Comparison of ENCODE assay signal across 1 cellular context in genomic region chr17:80832888-80833583, GRCh38.
A peak's percentile ranks its signal among the peaks of the same experiment; 100 is the strongest.
TF ChIP-seq lines count a peak whose summit lies in the region.

No MANE protein-coding gene starts in this region.

TF ChIP-seq in GM12878, 131 proteins besides CTCF, POLR2A, EP300 and RAD21 (continued from another document and continues in another):
- peak; percentile 97 for TF ChIP-seq RELB (IDR thresholded peaks at IDR 0.05; ENCODE audit: low read depth)
- 0 out of 2 replicates have a peak, but pooled peaks have one; percentile 39 for TF ChIP-seq GATAD2B (conservative IDR thresholded peaks at IDR 0.05; ENCODE audit: low read depth)
- TF ChIP-seq HDAC2 (IDR thresholded peaks at IDR 0.05), result no peak
- peak; percentile 86 to 92 for TF ChIP-seq BHLHE40 (IDR thresholded peaks at IDR 0.05; ENCODE audit: borderline replicate concordance in 1 of 2, low read depth in 2 of 2, low read length in 1 of 2)
- peak; percentile 70; the same call in 2 of the 3 replicates for TF ChIP-seq POU2F2 (IDR thresholded peaks at IDR 0.05; ENCODE audit: borderline replicate concordance, low read depth, low read length)
- TF ChIP-seq MTA2 (IDR thresholded peaks at IDR 0.05; ENCODE audit: low read depth), result peak; percentile 77
- TF ChIP-seq USF2 (IDR thresholded peaks at IDR 0.05; ENCODE audit: borderline replicate concordance, low read depth, low read length), result no peak
- 0 out of 2 replicates have a peak, but pooled peaks have one; percentile 55 for TF ChIP-seq ZNF207 (IDR thresholded peaks at IDR 0.05; ENCODE audit: borderline replicate concordance)
- TF ChIP-seq DPF2 (IDR thresholded peaks at IDR 0.05), result peak; percentile 92
- TF ChIP-seq JUND (IDR thresholded peaks at IDR 0.05; ENCODE audit: low read depth, low read length), result 0 out of 2 replicates have a peak, but pooled peaks have one; percentile 31
- TF ChIP-seq NR2F1 (conservative IDR thresholded peaks at IDR 0.05), result peak; percentile 38; the same call in 1 of the 2 replicates
- peak; percentile 59 for TF ChIP-seq RELA (IDR thresholded peaks at IDR 0.05; ENCODE audit: borderline replicate concordance, partially characterized antibody)
- TF ChIP-seq FOS (IDR thresholded peaks at IDR 0.05; ENCODE audit: borderline replicate concordance, extremely low read depth, insufficient read length), result no peak
- no peak for TF ChIP-seq ZSCAN29 (IDR thresholded peaks at IDR 0.05)
- TF ChIP-seq SUZ12 (IDR thresholded peaks at IDR 0.05; ENCODE audit: unreplicated experiment), result no peak
- no peak for TF ChIP-seq SPI1 (IDR thresholded peaks at IDR 0.05; ENCODE audit: borderline replicate concordance, insufficient read depth, low read depth, low read length)
- TF ChIP-seq NFYA (IDR thresholded peaks at IDR 0.05; ENCODE audit: borderline replicate concordance, low read depth, low read length), result no peak
- peak; percentile 44; the same call in 1 of the 2 replicates for TF ChIP-seq NKRF (conservative IDR thresholded peaks at IDR 0.05)
- TF ChIP-seq ZNF217 (IDR thresholded peaks at IDR 0.05), result no peak; the same call in 1 of the 2 replicates
- TF ChIP-seq WRNIP1 (IDR thresholded peaks at IDR 0.05; ENCODE audit: borderline replicate concordance, low read depth, low read length), result no peak
- no peak for TF ChIP-seq CEBPB (IDR thresholded peaks at IDR 0.05; ENCODE audit: borderline replicate concordance in 1 of 2, low read depth in 2 of 2, low read length in 2 of 2)
- TF ChIP-seq LARP7 (IDR thresholded peaks at IDR 0.05), result peak; percentile 31; the same call in 1 of the 2 replicates
- no peak for TF ChIP-seq SREBF1 (IDR thresholded peaks at IDR 0.05; ENCODE audit: low read length)
- peak; percentile 57; the same call in 1 of the 2 replicates for TF ChIP-seq MEF2A (IDR thresholded peaks at IDR 0.05; ENCODE audit: insufficient read depth, low read depth, low read length)
- no peak for TF ChIP-seq ZBED1 (IDR thresholded peaks at IDR 0.05; ENCODE audit: borderline replicate concordance)
- TF ChIP-seq SMC3 (IDR thresholded peaks at IDR 0.05; ENCODE audit: borderline replicate concordance, low read length), result peak; percentile 33; the same call in 1 of the 2 replicates
- TF ChIP-seq ESRRA (IDR thresholded peaks at IDR 0.05; ENCODE audit: low read length), result no peak
- no peak for TF ChIP-seq RAD51 (IDR thresholded peaks at IDR 0.05)
- TF ChIP-seq SMAD5 (IDR thresholded peaks at IDR 0.05; ENCODE audit: low read depth), result no peak
- peak; percentile 56 for TF ChIP-seq SKIL (IDR thresholded peaks at IDR 0.05; ENCODE audit: low read depth, poor library complexity, severe bottlenecking)
- no peak for TF ChIP-seq NFXL1 (IDR thresholded peaks at IDR 0.05; ENCODE audit: borderline replicate concordance)
- no peak for TF ChIP-seq USF1 (IDR thresholded peaks at IDR 0.05; ENCODE audit: borderline replicate concordance, extremely low read length, insufficient read depth, low read depth, low read length)
- no peak for TF ChIP-seq SREBF2 (IDR thresholded peaks at IDR 0.05; ENCODE audit: low read length)
- TF ChIP-seq STAT1 (conservative IDR thresholded peaks at IDR 0.05), result no peak
- TF ChIP-seq TARDBP (IDR thresholded peaks at IDR 0.05; ENCODE audit: borderline replicate concordance), result no peak
- TF ChIP-seq EGR1 (IDR thresholded peaks at IDR 0.05; ENCODE audit: borderline replicate concordance in 1 of 2, low read depth in 2 of 2, low read length in 2 of 2), result no peak
- TF ChIP-seq ATF7 (IDR thresholded peaks at IDR 0.05; ENCODE audit: low read depth), result peak; percentile 93
- no peak for TF ChIP-seq ZZZ3 (IDR thresholded peaks at IDR 0.05; ENCODE audit: control insufficient read depth, insufficient read length, low read depth)
- TF ChIP-seq POLR2AphosphoS2 (IDR thresholded peaks at IDR 0.05; ENCODE audit: low read depth, low read length), result peak; percentile 38; the same call in 1 of the 2 replicates
- no peak; the same call in 1 of the 2 replicates for TF ChIP-seq MTA3 (IDR thresholded peaks at IDR 0.05; ENCODE audit: borderline replicate concordance, low read length)
- TF ChIP-seq IKZF1 (conservative IDR thresholded peaks at IDR 0.05), result peak; percentile 93
- no peak for TF ChIP-seq CBX3 (IDR thresholded peaks at IDR 0.05; ENCODE audit: borderline replicate concordance, low read depth)
- TF ChIP-seq BACH1 (IDR thresholded peaks at IDR 0.05; ENCODE audit: borderline replicate concordance), result no peak; the same call in 1 of the 2 replicates
- no peak for TF ChIP-seq NR2C1 (IDR thresholded peaks at IDR 0.05)
- no peak for TF ChIP-seq TCF7 (IDR thresholded peaks at IDR 0.05; ENCODE audit: borderline replicate concordance)
- no peak for TF ChIP-seq ZNF622 (IDR thresholded peaks at IDR 0.05)
- TF ChIP-seq RUNX3 (IDR thresholded peaks at IDR 0.05; ENCODE audit: low read length), result peak; percentile 81
- no peak for TF ChIP-seq GABPA (IDR thresholded peaks at IDR 0.05; ENCODE audit: low read depth)
- peak; percentile 26 for TF ChIP-seq SP1 (IDR thresholded peaks at IDR 0.05; ENCODE audit: low read depth, low read length)
- TF ChIP-seq PRDM15 (CRISPR knock-in tag; IDR thresholded peaks at IDR 0.05), result no peak
- no peak for TF ChIP-seq SIN3A (IDR thresholded peaks at IDR 0.05; ENCODE audit: low read depth, low read length)
- TF ChIP-seq IRF3 (IDR thresholded peaks at IDR 0.05), result no peak
- 0 out of 2 replicates have a peak, but pooled peaks have one; percentile 31 for TF ChIP-seq CREB1 (IDR thresholded peaks at IDR 0.05; ENCODE audit: low read depth)
- TF ChIP-seq NRF1 (conservative IDR thresholded peaks at IDR 0.05; ENCODE audit: low read depth, low read length), result no peak
- TF ChIP-seq POLR2AphosphoS5 (IDR thresholded peaks at IDR 0.05; ENCODE audit: low read length), result peak; percentile 81
- no peak for TF ChIP-seq KAT2A (conservative IDR thresholded peaks at IDR 0.05; ENCODE audit: control insufficient read depth, low read depth, low read length)
- no peak for TF ChIP-seq RB1 (IDR thresholded peaks at IDR 0.05; ENCODE audit: borderline replicate concordance)
- TF ChIP-seq JUNB (IDR thresholded peaks at IDR 0.05), result peak; percentile 59; the same call in 1 of the 2 replicates
- TF ChIP-seq CHD1 (IDR thresholded peaks at IDR 0.05; ENCODE audit: low read depth, low read length), result no peak
- TF ChIP-seq FOXK2 (IDR thresholded peaks at IDR 0.05), result no peak
- TF ChIP-seq CREM (IDR thresholded peaks at IDR 0.05; ENCODE audit: low read depth), result peak; percentile 75
- no peak for TF ChIP-seq KDM1A (IDR thresholded peaks at IDR 0.05; ENCODE audit: borderline replicate concordance)
- TF ChIP-seq PML (IDR thresholded peaks at IDR 0.05; ENCODE audit: low read length), result 0 out of 2 replicates have a peak, but pooled peaks have one; percentile 46
- TF ChIP-seq TAF1 (IDR thresholded peaks at IDR 0.05; ENCODE audit: borderline replicate concordance, low read depth, low read length), result peak; percentile 61; the same call in 1 of the 2 replicates
- no peak; the same call in 1 of the 2 replicates for TF ChIP-seq CBX5 (IDR thresholded peaks at IDR 0.05; ENCODE audit: low read depth)
- no peak for TF ChIP-seq MYC (IDR thresholded peaks at IDR 0.05; ENCODE audit: insufficient read depth, insufficient read length, insufficient replicate concordance, low read length, severe bottlenecking)
